ENCODE assay signal across 17 cellular contexts in the genomic region with DNA sequence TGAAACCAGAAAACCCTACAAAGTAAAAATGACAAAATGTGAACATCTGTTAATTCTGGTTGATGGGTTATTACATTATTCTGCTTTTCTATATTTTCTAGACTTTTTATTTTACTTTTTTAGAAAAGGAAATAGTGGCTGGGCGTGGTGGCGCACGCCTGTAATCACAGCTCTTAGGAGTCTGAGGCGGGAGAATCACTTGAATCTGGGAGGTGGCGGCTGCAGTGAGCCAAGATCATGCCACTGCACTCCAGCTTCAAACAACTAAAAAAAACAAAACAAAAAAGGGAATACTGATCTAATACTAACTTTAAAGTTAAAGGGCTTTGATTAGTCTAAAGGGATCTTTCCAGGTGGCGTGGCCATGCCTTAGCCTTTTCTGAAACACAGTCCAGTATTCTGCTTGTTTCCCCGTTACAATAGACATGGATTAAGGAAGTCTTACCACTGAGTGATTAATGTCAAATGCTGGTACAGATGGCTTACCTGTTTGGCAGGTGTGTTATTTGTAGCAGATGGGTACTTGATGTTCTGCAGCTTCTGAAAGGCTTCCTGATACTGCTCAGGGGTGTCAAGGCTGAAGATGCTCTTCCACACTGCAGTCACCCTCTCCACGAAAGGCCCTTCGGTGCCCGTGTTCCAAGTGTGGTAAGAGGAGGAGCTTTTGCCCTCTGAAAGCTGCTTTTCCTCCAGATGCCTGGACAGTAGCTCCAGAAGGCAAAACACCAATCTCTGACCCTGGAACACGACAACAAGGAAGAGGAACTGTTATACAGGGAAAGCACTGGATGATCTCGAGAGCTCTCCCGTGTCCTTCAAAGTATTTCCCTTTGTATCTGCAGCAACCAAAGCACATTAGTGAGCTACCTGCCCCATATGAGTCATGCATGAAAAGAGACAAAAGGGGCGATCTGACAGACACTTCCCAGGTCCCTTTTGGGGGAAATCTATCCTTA. TPM values are rescaled to one million over a fixed set of nuclear protein-coding genes. Genes with fewer than 3 reads are reported as not detected.
DNase-seq lines count a peak whose midpoint lies in the region; ATAC-seq, FAIRE-seq and TF ChIP-seq lines count a peak whose summit lies in the region.
"Had no signal": no experiment of that assay in that cellular context is flagged by ENCODE, and none has a peak within 500 bp of the region (broad histone marks: within the 10 kb centered on the region; RNA-seq: fewer than 3 reads in every experiment).

No MANE protein-coding gene starts in this region.

- no peak overlapping the region for H3K4me3 Mint-ChIP-seq in activated naive CD4-positive, alpha-beta T cell treated with anti-CD3 and anti-CD28 coated beads, Interleukin-2, amount 50 U/mL, for 24 hours
- H3K4me3 Mint-ChIP-seq: B cell had no signal

- peak overlapping the region; percentile 4 for H3K27ac Mint-ChIP-seq in activated naive CD4-positive, alpha-beta T cell treated with anti-CD3 and anti-CD28 coated beads, Interleukin-2, amount 50 U/mL, for 24 hours
- H3K27ac Mint-ChIP-seq in activated naive CD4-positive, alpha-beta T cell treated with anti-CD3 and anti-CD28 coated beads, Interleukin-2, amount 50 U/mL, for 72 hours: peak overlapping the region in 1 of 2 donors; percentile 62
- H3K27ac Mint-ChIP-seq: B cell had no signal

- H3K36me3 Mint-ChIP-seq in activated naive CD4-positive, alpha-beta T cell treated with anti-CD3 and anti-CD28 coated beads, Interleukin-2, amount 50 U/mL, for 24 hours: peaks cover 18% of the 10 kb centered on the region
- H3K36me3 Mint-ChIP-seq in activated naive CD4-positive, alpha-beta T cell treated with anti-CD3 and anti-CD28 coated beads, Interleukin-2, amount 50 U/mL, for 72 hours: peaks cover 19 to 29% of the 10 kb centered on the region in 2 donors

- no peak for DNase-seq in activated naive CD4-positive, alpha-beta T cell treated with anti-CD3 and anti-CD28 coated beads, Interleukin-2, amount 50 U/mL, for 72 hours (ENCODE audit: low spot score in 2 of 2)
- no peak for DNase-seq in caudate nucleus (lab: John Stamatoyannopoulos, UW)
- peak in 1 of 2 donors; percentile 11 for DNase-seq in left colon
- DNase-seq in suprapubic skin (ENCODE audit: low spot score in 2 of 2): no peak
- no peak for DNase-seq in HTR-8/SVneo (ENCODE audit: insufficient read length, low spot score)
- DNase-seq: GOT3, NCI-H1417, NCI-H2029, NCI-H2171 treated with DMSO at 0.1 percent for 48 hours had no signal

- H3K27ac ChIP-seq in caudate nucleus (ENCODE audit: low read depth, low read length) (peak overlapping the region; percentile 11), suprapubic skin (peak overlapping the region; percentile 14)
- H3K27ac ChIP-seq: SJSA1 had no signal

- no peak for FAIRE-seq in HTR-8/SVneo (lab: Jason Lieb, UNC)
- FAIRE-seq: GM12878, GM19239 had no signal

- no peaks in the 10 kb centered on the region for H3K9me3 Mint-ChIP-seq in activated naive CD4-positive, alpha-beta T cell treated with anti-CD3 and anti-CD28 coated beads, Interleukin-2, amount 50 U/mL, for 24 hours
- H3K9me3 Mint-ChIP-seq in activated naive CD4-positive, alpha-beta T cell treated with anti-CD3 and anti-CD28 coated beads, Interleukin-2, amount 50 U/mL, for 72 hours: no peaks in the 10 kb centered on the region

- peaks cover 90% of the 10 kb centered on the region for H3K36me3 ChIP-seq in suprapubic skin

- no peaks in the 10 kb centered on the region for H3K27me3 ChIP-seq in suprapubic skin
- H3K27me3 ChIP-seq: SJSA1 had no signal

- no peak for TF ChIP-seq EP300 in suprapubic skin (IDR thresholded peaks at IDR 0.05)

- H3K4me1 Mint-ChIP-seq in activated naive CD4-positive, alpha-beta T cell treated with anti-CD3 and anti-CD28 coated beads, Interleukin-2, amount 50 U/mL, for 24 hours: no peaks in the 10 kb centered on the region
- H3K4me1 Mint-ChIP-seq: B cell had no signal

- H3K4me1 ChIP-seq in suprapubic skin: peaks cover 8% of the 10 kb centered on the region
- H3K4me1 ChIP-seq: SJSA1 had no signal

- TF ChIP-seq POLR2A in suprapubic skin (IDR thresholded peaks at IDR 0.05): no peak

- TF ChIP-seq CTCF in suprapubic skin (IDR thresholded peaks at IDR 0.05): no peak

- intact Hi-C loops in left colon (cut with DNase I, micrococcal nuclease): no loop called here

- no peaks in the 10 kb centered on the region for H3K27me3 Mint-ChIP-seq in activated naive CD4-positive, alpha-beta T cell treated with anti-CD3 and anti-CD28 coated beads, Interleukin-2, amount 50 U/mL, for 24 hours
- H3K27me3 Mint-ChIP-seq: B cell had no signal

- no peaks in the 10 kb centered on the region for H3K9me3 ChIP-seq in suprapubic skin
- H3K9me3 ChIP-seq: SJSA1 had no signal

- WGBS in suprapubic skin: 86% methylated on average over 14 of the region's 14 CpGs

- ATAC-seq in activated naive CD4-positive, alpha-beta T cell treated with anti-CD3 and anti-CD28 coated beads, Interleukin-2, amount 50 U/mL, for 72 hours: no peak
- peak; percentile 76 for ATAC-seq in left colon
- no peak for ATAC-seq in GM21381 (IDR thresholded peaks at IDR 0.05; ENCODE audit: unreplicated experiment)
- ATAC-seq: GM12878, Panc1 had no signal

- no peak overlapping the region for H3K4me3 ChIP-seq in suprapubic skin
- H3K4me3 ChIP-seq: GM12878, SJSA1 had no signal

RNA-seq across cellular contexts. Expression of a gene that starts 37.5 kb away (rescaled TPM):
- 10 to 100 TPM; 76.4 to 92.3 TPM for total RNA-seq in activated naive CD4-positive, alpha-beta T cell treated with anti-CD3 and anti-CD28 coated beads, Interleukin-2, amount 50 U/mL, for 72 hours
- total RNA-seq in left colon: 10 to 100 TPM; 50.6 to 58.7 TPM
- total RNA-seq in suprapubic skin: 10 to 100 TPM; 55.3 to 83.5 (median 76.6) TPM

RNA-seq across cellular contexts. Expression of a gene that starts 42.1 kb away (rescaled TPM):
- 10 to 100 TPM; 28.4 to 30.5 TPM for total RNA-seq in activated naive CD4-positive, alpha-beta T cell treated with anti-CD3 and anti-CD28 coated beads, Interleukin-2, amount 50 U/mL, for 72 hours
- total RNA-seq in left colon (1 to 10 TPM; 6.7 to 7.7 TPM), suprapubic skin (10 to 100 TPM; 14.7 to 26.8 (median 17.9) TPM)

RNA-seq across cellular contexts. Expression of a gene that starts 45.0 kb away (rescaled TPM):
- 100 to 1,000 TPM in 1 of 2 donors, 10 to 100 TPM in 1; 80.1 to 120 TPM for total RNA-seq in activated naive CD4-positive, alpha-beta T cell treated with anti-CD3 and anti-CD28 coated beads, Interleukin-2, amount 50 U/mL, for 72 hours
- 10 to 100 TPM; 38.6 to 48.7 TPM for total RNA-seq in left colon
- total RNA-seq in suprapubic skin: 10 to 100 TPM; 12.2 to 30.2 (median 21.7) TPM

RNA-seq across cellular contexts. Expression of a gene that starts 45.5 kb away (rescaled TPM):
- total RNA-seq in activated naive CD4-positive, alpha-beta T cell treated with anti-CD3 and anti-CD28 coated beads, Interleukin-2, amount 50 U/mL, for 72 hours: under 1 TPM in 1 of 2 donors, not detected in 1; 0.57 TPM
- 10 to 100 TPM; 12.0 to 36.6 TPM for total RNA-seq in left colon
- total RNA-seq in suprapubic skin: 10 to 100 TPM; 27.1 to 62.1 (median 40.8) TPM
- total RNA-seq: B cell, NCI-H460 had no signal
